8 cellular contexts compared by ENCODE assay signal in the genomic region with DNA sequence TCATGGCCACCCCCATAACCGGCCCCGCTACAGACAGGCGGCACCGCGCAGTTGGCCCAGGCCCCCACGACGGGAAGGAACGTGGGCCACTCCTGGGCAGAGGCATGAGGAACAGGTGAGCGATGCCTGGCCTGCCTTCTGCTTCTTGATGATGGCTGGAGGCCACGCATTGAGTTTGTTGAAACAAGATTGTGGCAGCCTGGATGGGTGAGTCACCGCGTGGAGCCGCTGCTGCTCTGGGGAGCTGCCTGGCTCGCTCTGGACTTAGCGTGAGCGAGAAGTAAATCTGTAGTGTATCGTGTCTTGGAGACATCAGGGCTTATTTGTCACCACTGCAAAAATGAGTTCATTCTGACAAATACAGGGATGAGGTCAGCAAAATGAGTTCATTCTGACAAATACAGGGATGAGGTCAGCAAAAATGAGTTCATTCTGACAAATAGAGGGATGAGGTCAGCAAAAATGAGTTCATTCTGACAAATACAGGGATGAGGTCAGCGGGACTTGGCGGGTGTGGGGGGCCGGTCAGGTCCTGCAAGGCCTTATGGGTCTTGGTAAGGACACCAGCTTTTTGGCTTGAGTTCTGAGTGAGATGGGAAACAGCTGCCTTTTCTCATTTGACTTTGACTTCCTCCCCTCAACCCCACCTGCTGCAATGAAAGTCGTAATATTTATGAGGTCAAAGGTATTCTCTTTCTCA.
DNase-seq lines count a peak whose midpoint lies in the region; ATAC-seq and TF ChIP-seq lines count a peak whose summit lies in the region.

No MANE protein-coding gene starts in this region.

- POLR2A ChIA-PET in Panc1 (lab: Charles Lee): no interaction called here

- no peak overlapping the region for H3K27ac ChIP-seq in Panc1 (ENCODE audit: low read length)
- H3K27ac ChIP-seq in esophagus muscularis mucosa (replicated peaks in 1 of 4): peak overlapping the region in 3 of 4 donors; percentile 68 to 83 (median 75)

- peaks cover 25% of the 10 kb centered on the region for H3K4me1 Mint-ChIP-seq in stimulated activated naive CD8-positive, alpha-beta T cell treated with anti-CD3 and anti-CD28 coated beads, Interleukin-15, Interleukin-2, amounts not matched to agents 100 ng/mL and 50 ng/mL, for 24 hours (ENCODE audit: low read depth)

- ATAC-seq in Panc1 (peak; percentile 68), GM21381 (IDR thresholded peaks at IDR 0.05; ENCODE audit: unreplicated experiment) (no peak), GM21576 (IDR thresholded peaks at IDR 0.05; ENCODE audit: unreplicated experiment) (no peak)

- intact Hi-C loops in Panc1 (cut with micrococcal nuclease; ENCODE audit: unreplicated experiment) (no loop called here), esophagus muscularis mucosa (cut with DNase I) (no loop called here)

- TF ChIP-seq EP300 in esophagus muscularis mucosa (IDR thresholded peaks at IDR 0.05): no peak

- DNase-seq in activated T-cell treated with anti-CD3 and anti-CD28 coated beads for 48 hours (ENCODE audit: low read depth) (peak; percentile 33), activated T-cell treated with anti-CD3 and anti-CD28 coated beads for 4 hours (no peak), Panc1 (ENCODE audit: low read depth, low spot score) (peak; percentile 25), esophagus muscularis mucosa (ENCODE audit: extremely low spot score) (no peak), activated gamma-delta T cell (lab: John Stamatoyannopoulos, UW) (no peak)

- in situ Hi-C loops in Panc1 (cut with HindIII; ENCODE audit: low pct_unique_long_range_greater_than_20kb, low sequenced_read_pairs): no loop called here

- 68% methylated on average over 21 of the region's 21 CpGs for WGBS in esophagus muscularis mucosa

- CTCF ChIA-PET in Panc1 (lab: Charles Lee): no interaction called here

- H3K9me3 Mint-ChIP-seq in stimulated activated naive CD8-positive, alpha-beta T cell treated with anti-CD3 and anti-CD28 coated beads, Interleukin-15, Interleukin-2, amounts not matched to agents 100 ng/mL and 50 ng/mL, for 24 hours: no peaks in the 10 kb centered on the region

- H3K36me3 ChIP-seq in Panc1 (ENCODE audit: control insufficient read depth, insufficient read depth, low read length) (no peaks in the 10 kb centered on the region), esophagus muscularis mucosa (no peaks in the 10 kb centered on the region)

- H3K4me3 ChIP-seq in Panc1 (ENCODE audit: low read depth in 2 of 2, low read length in 2 of 2) (no peak overlapping the region), esophagus muscularis mucosa (no peak overlapping the region)

- no peaks in the 10 kb centered on the region for H3K9me3 ChIP-seq in Panc1 (ENCODE audit: control insufficient read depth, insufficient read depth, low read depth, low read length)
- H3K9me3 ChIP-seq in esophagus muscularis mucosa: no peaks in the 10 kb centered on the region

- H3K36me3 Mint-ChIP-seq in stimulated activated naive CD8-positive, alpha-beta T cell treated with anti-CD3 and anti-CD28 coated beads, Interleukin-15, Interleukin-2, amounts not matched to agents 100 ng/mL and 50 ng/mL, for 24 hours (ENCODE audit: low read depth): no peaks in the 10 kb centered on the region

- no peak overlapping the region for H3K4me3 Mint-ChIP-seq in stimulated activated naive CD8-positive, alpha-beta T cell treated with anti-CD3 and anti-CD28 coated beads, Interleukin-15, Interleukin-2, amounts not matched to agents 100 ng/mL and 50 ng/mL, for 24 hours

- no peak for TF ChIP-seq POLR2A in esophagus muscularis mucosa (IDR thresholded peaks at IDR 0.05; ENCODE audit: low read depth)

- no peaks in the 10 kb centered on the region for H3K27me3 Mint-ChIP-seq in stimulated activated naive CD8-positive, alpha-beta T cell treated with anti-CD3 and anti-CD28 coated beads, Interleukin-15, Interleukin-2, amounts not matched to agents 100 ng/mL and 50 ng/mL, for 24 hours

- BruUV-seq in Panc1 (replicated peaks; lab: Mats Ljungman, UMichigan): no TSS peak

- no peaks in the 10 kb centered on the region for H3K27me3 ChIP-seq in Panc1 (ENCODE audit: control insufficient read depth, insufficient read depth, low read length)
- no peaks in the 10 kb centered on the region for H3K27me3 ChIP-seq in esophagus muscularis mucosa

- H3K4me1 ChIP-seq in Panc1 (ENCODE audit: control insufficient read depth, insufficient read depth, low read length): peaks cover 2% of the 10 kb centered on the region; the same call in 1 of the 2 replicates
- H3K4me1 ChIP-seq in esophagus muscularis mucosa: peaks cover 16 to 23% (median 20%) of the 10 kb centered on the region in 4 donors

- peak overlapping the region; percentile 61 for H3K27ac Mint-ChIP-seq in stimulated activated naive CD8-positive, alpha-beta T cell treated with anti-CD3 and anti-CD28 coated beads, Interleukin-15, Interleukin-2, amounts not matched to agents 100 ng/mL and 50 ng/mL, for 24 hours

- TF ChIP-seq CTCF in Panc1 (IDR thresholded peaks at IDR 0.05) (no peak), esophagus muscularis mucosa (IDR thresholded peaks at IDR 0.05) (no peak)

Comparison
In these comparisons a context has a peak if more than half of its experiments do, and no peak if none do; other contexts are left out.
1. DNase-seq: peak in activated T-cell treated with anti-CD3 and anti-CD28 coated beads for 48 hours (single experiment) and Panc1 (single experiment); none in activated T-cell treated with anti-CD3 and anti-CD28 coated beads for 4 hours (single experiment), esophagus muscularis mucosa (single experiment) and activated gamma-delta T cell (single experiment).